13 cellular contexts compared by ENCODE assay signal in the genomic region with DNA sequence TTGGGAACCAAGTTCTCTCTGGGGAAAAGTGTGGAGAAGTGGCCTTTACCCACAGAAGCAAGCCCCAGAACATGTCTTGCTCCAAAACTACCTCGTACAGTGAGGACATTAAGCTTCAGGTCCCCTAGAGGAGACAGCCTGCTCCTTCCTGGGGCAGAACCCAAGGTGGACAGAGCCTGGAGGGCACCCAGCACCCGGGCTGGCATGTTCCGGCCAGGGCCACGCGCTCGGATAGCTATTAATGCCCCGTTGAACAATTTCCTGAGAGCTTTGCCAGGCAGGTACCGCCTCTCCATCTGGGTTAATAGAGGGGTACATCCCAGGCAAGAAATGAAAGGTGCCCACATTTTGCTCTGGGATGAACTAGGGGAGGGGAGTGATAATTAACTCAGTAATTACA.
"Had no signal": no experiment of that assay in that cellular context is flagged by ENCODE, and none has a peak within 500 bp of the region (broad histone marks: within the 10 kb centered on the region; RNA-seq: fewer than 3 reads in every experiment).

No MANE protein-coding gene starts in this region.

- H3K27ac ChIP-seq: hepatocyte, left lung, tibial nerve, uterus had no signal

- H3K36me3 ChIP-seq: left lung, tibial nerve, uterus had no signal

- DNase-seq: activated CD4-positive, alpha-beta T cell treated with anti-CD3 and anti-CD28 coated beads, Interleukin-2, amount 50 U/mL, for 4 hours; activated gamma-delta T cell; effector CD4-positive, alpha-beta T cell; nephron progenitor cell; nucleus accumbens; retina; stimulated activated CD4-positive, alpha-beta T cell treated with anti-CD3 and anti-CD28 coated beads, Interleukin-12 subunit alpha, Interleukin-12 subunit beta, amount 100 ng/mL, for 4 hours; stimulated activated CD4-positive, alpha-beta T cell treated with anti-CD3 and anti-CD28 coated beads, Interleukin-1b, Interleukin-23, amount 100 ng/mL, for 48 hours; substantia nigra; uterus had no signal

- H3K4me1 ChIP-seq: uterus had no signal

- H3K4me3 ChIP-seq: hepatocyte, left lung, tibial nerve, uterus had no signal

- H2AFZ ChIP-seq: hepatocyte had no signal

- H3K9me3 ChIP-seq: left lung, tibial nerve, uterus had no signal

- H3K27me3 ChIP-seq: hepatocyte, left lung, tibial nerve, uterus had no signal

- H3K4me2 ChIP-seq: hepatocyte had no signal

- ATAC-seq: left lung had no signal
